Comparison of ENCODE assay signal across 1 cellular context in genomic region chr17:77119668-77120301, GRCh38.
TF ChIP-seq lines count a peak whose summit lies in the region.

No MANE protein-coding gene starts in this region.

TF ChIP-seq in HepG2, 621 proteins besides CTCF, POLR2A, EP300 and RAD21 (continued from another document):
- no peak for TF ChIP-seq ZBTB26 (CRISPR knock-in tag; IDR thresholded peaks at IDR 0.05; ENCODE audit: borderline replicate concordance)
- TF ChIP-seq ZNF143 (CRISPR knock-in tag; IDR thresholded peaks at IDR 0.05) = no peak
- no peak for TF ChIP-seq SMYD3 (CRISPR knock-in tag; IDR thresholded peaks at IDR 0.05)
- TF ChIP-seq FOXK2 (IDR thresholded peaks at IDR 0.05) = no peak
- peak in 1 of 2 experiments; percentile 67; a peak in 2 of 4 replicates for TF ChIP-seq NR2F1 (CRISPR knock-in tag; IDR thresholded peaks at IDR 0.05)
- no peak for TF ChIP-seq ZNF891 (CRISPR knock-in tag; IDR thresholded peaks at IDR 0.05)
- TF ChIP-seq ZNF337 (CRISPR knock-in tag; IDR thresholded peaks at IDR 0.05; ENCODE audit: borderline replicate concordance, low read depth) = no peak
- TF ChIP-seq MTA1 (CRISPR knock-in tag; IDR thresholded peaks at IDR 0.05; ENCODE audit: borderline replicate concordance) = no peak; the same call in 1 of the 2 replicates
- TF ChIP-seq ATF6 (CRISPR knock-in tag; conservative IDR thresholded peaks at IDR 0.05) = no peak
- TF ChIP-seq ZSCAN12 (CRISPR knock-in tag; IDR thresholded peaks at IDR 0.05) = no peak
- no peak for TF ChIP-seq RBAK (CRISPR knock-in tag; IDR thresholded peaks at IDR 0.05)
- no peak for TF ChIP-seq ZNF350 (CRISPR knock-in tag; IDR thresholded peaks at IDR 0.05; ENCODE audit: borderline replicate concordance, low read depth)
- TF ChIP-seq FOXA1 (IDR thresholded peaks at IDR 0.05) = no peak
- peak; percentile 36; the same call in 1 of the 2 replicates for TF ChIP-seq FOXA1 (CRISPR knock-in tag; IDR thresholded peaks at IDR 0.05)
- TF ChIP-seq CENPT (CRISPR knock-in tag; IDR thresholded peaks at IDR 0.05; ENCODE audit: low read depth) = no peak
- 0 out of 2 replicates have a peak, but pooled peaks have one; percentile 46 for TF ChIP-seq MED1 (CRISPR knock-in tag; IDR thresholded peaks at IDR 0.05)
- no peak for TF ChIP-seq MAFF (IDR thresholded peaks at IDR 0.05; ENCODE audit: low read depth, low read length)
- TF ChIP-seq, protein P1, sequence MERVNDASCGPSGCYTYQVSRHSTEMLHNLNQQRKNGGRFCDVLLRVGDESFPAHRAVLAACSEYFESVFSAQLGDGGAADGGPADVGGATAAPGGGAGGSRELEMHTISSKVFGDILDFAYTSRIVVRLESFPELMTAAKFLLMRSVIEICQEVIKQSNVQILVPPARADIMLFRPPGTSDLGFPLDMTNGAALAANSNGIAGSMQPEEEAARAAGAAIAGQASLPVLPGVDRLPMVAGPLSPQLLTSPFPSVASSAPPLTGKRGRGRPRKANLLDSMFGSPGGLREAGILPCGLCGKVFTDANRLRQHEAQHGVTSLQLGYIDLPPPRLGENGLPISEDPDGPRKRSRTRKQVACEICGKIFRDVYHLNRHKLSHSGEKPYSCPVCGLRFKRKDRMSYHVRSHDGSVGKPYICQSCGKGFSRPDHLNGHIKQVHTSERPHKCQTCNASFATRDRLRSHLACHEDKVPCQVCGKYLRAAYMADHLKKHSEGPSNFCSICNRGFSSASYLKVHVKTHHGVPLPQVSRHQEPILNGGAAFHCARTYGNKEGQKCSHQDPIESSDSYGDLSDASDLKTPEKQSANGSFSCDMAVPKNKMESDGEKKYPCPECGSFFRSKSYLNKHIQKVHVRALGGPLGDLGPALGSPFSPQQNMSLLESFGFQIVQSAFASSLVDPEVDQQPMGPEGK (CRISPR knock-in tag; IDR thresholded peaks at IDR 0.05) = 0 out of 2 replicates have a peak, but pooled peaks have one; percentile 27
- TF ChIP-seq ZNF30 (CRISPR knock-in tag; IDR thresholded peaks at IDR 0.05) = no peak
- peak; percentile 81; the same call in 1 of the 2 replicates for TF ChIP-seq HNF4G (IDR thresholded peaks at IDR 0.05; ENCODE audit: borderline replicate concordance, low read depth, low read length)
- TF ChIP-seq HNF4G (CRISPR knock-in tag; IDR thresholded peaks at IDR 0.05; ENCODE audit: borderline replicate concordance, low read depth) = no peak
- TF ChIP-seq SAP130 (CRISPR knock-in tag; IDR thresholded peaks at IDR 0.05; ENCODE audit: low read depth) = peak; percentile 45
- no peak for TF ChIP-seq MAFK (conservative IDR thresholded peaks at IDR 0.05 in 1 of 2, IDR thresholded peaks at IDR 0.05 in 1 of 2; ENCODE audit: low read length in 2 of 2)
- no peak for TF ChIP-seq ZNF792 (CRISPR knock-in tag; IDR thresholded peaks at IDR 0.05)
- no peak for TF ChIP-seq HOXA7 (CRISPR knock-in tag; IDR thresholded peaks at IDR 0.05)
- TF ChIP-seq ZBTB38 (CRISPR knock-in tag; IDR thresholded peaks at IDR 0.05) = no peak
- no peak for TF ChIP-seq DMTF1 (CRISPR knock-in tag; IDR thresholded peaks at IDR 0.05)
TF ChIP-seq in HepG2: peak in this region for 70.
